8 cellular contexts compared by ENCODE assay signal in genomic region chr1:23800396-23801337, GRCh38. TPM values are rescaled to one million over a fixed set of nuclear protein-coding genes. Genes with fewer than 3 reads are reported as not detected.
DNase-seq lines count a peak whose midpoint lies in the region; ATAC-seq and TF ChIP-seq lines count a peak whose summit lies in the region.

GALE (minus strand) TSS chr1:23800754; CDS start chr1:23799007, 1,747 bp downstream.

- intact Hi-C loops in left cardiac atrium (cut with DNase I): no loop called here
- intact Hi-C loops in prostate gland (cut with DNase I): loop anchor here (10.0 kb wide), 1 partner anchor 224 kb away; no protein-coding TSS in a partner anchor

- WGBS in prostate gland: under 1% methylated on average over 62 of the region's 83 CpGs

- no peaks in the 10 kb centered on the region for H3K9me3 ChIP-seq in prostate gland

- H3K4me3 ChIP-seq in GM12864 (ENCODE audit: low read depth, low read length) (peak within 1 kb of the TSS; percentile 91), prostate gland (peak within 1 kb of the TSS; percentile 84 to 87)

- H3K36me3 Mint-ChIP-seq in T-helper 1 cell treated with Interleukin-12 subunit alpha and Interleukin-12 subunit beta and Interleukin-4 antibody, amounts not matched to agents 30 μg/mL and 1 μg/mL, for 36 hours (ENCODE audit: low read depth): peaks cover 19% of the 10 kb centered on the region

- no peaks in the 10 kb centered on the region for H3K9me3 Mint-ChIP-seq in T-helper 1 cell treated with Interleukin-12 subunit alpha and Interleukin-12 subunit beta and Interleukin-4 antibody, amounts not matched to agents 30 μg/mL and 1 μg/mL, for 36 hours

- TF ChIP-seq POLR2A in prostate gland (IDR thresholded peaks at IDR 0.05): peak; percentile 74

- ATAC-seq in HG02840 (IDR thresholded peaks at IDR 0.05; ENCODE audit: low FRiP score, unreplicated experiment) (peak; percentile 70), left cardiac atrium (peak; percentile 95 to 97)

- H3K27me3 ChIP-seq in prostate gland (replicated peaks; ENCODE audit: insufficient read depth): no peaks in the 10 kb centered on the region

- H3K27ac Mint-ChIP-seq in T-helper 1 cell treated with Interleukin-12 subunit alpha and Interleukin-12 subunit beta and Interleukin-4 antibody, amounts not matched to agents 30 μg/mL and 1 μg/mL, for 36 hours: peak within 1 kb of the TSS; percentile 93

- TF ChIP-seq CTCF in GM12864 (IDR thresholded peaks at IDR 0.05; ENCODE audit: low read depth, low read length, missing control alignments) (no peak), prostate gland (IDR thresholded peaks at IDR 0.05) (peak in 2 of 4 experiments; percentile 24 to 29)

- H3K27ac ChIP-seq in prostate gland: peak within 1 kb of the TSS; percentile 83 to 87

- peaks cover 12% of the 10 kb centered on the region for H3K4me1 ChIP-seq in prostate gland (replicated peaks)

- peak; percentile 85 for DNase-seq in GM12864 (ENCODE audit: low read depth)
- peak; percentile 68 for DNase-seq in NCI-H1694 (lab: John Stamatoyannopoulos, UW)
- DNase-seq in amniotic stem cell (lab: John Stamatoyannopoulos, UW): peak; percentile 90
- DNase-seq in left cardiac atrium: peak; percentile 98
- peak; percentile 96 for DNase-seq in prostate gland (ENCODE audit: low spot score)
- peak; percentile 98 for DNase-seq in ureter (ENCODE audit: low spot score)

- no peaks in the 10 kb centered on the region for H3K36me3 ChIP-seq in prostate gland

- H3K27me3 Mint-ChIP-seq in T-helper 1 cell treated with Interleukin-12 subunit alpha and Interleukin-12 subunit beta and Interleukin-4 antibody, amounts not matched to agents 30 μg/mL and 1 μg/mL, for 36 hours (ENCODE audit: low read depth): no peaks in the 10 kb centered on the region

- H3K4me1 Mint-ChIP-seq in T-helper 1 cell treated with Interleukin-12 subunit alpha and Interleukin-12 subunit beta and Interleukin-4 antibody, amounts not matched to agents 30 μg/mL and 1 μg/mL, for 36 hours (ENCODE audit: low read depth): peaks cover 14% of the 10 kb centered on the region

- peak within 1 kb of the TSS; percentile 94 for H3K4me3 Mint-ChIP-seq in T-helper 1 cell treated with Interleukin-12 subunit alpha and Interleukin-12 subunit beta and Interleukin-4 antibody, amounts not matched to agents 30 μg/mL and 1 μg/mL, for 36 hours

RNA-seq across cellular contexts. Expression of gene GALE, which starts in this region (rescaled TPM):
- total RNA-seq in left cardiac atrium (10 to 100 TPM in 1 of 2 donors, 1 to 10 TPM in 1; 9.7 to 16.0 TPM), prostate gland (10 to 100 TPM; 26.3 to 27.3 TPM), ureter (77.2 TPM)

Comparison
In these comparisons a context has a peak if more than half of its experiments do, and no peak if none do; other contexts are left out.
1. Peak in every context shown above with its lines: DNase-seq, ATAC-seq, H3K4me3 ChIP-seq and H3K27ac ChIP-seq.